In genomic region chr2:11539317-11540147, GRCh38 we compare ENCODE assay signal across 9 cellular contexts. TPM values are rescaled to one million over a fixed set of nuclear protein-coding genes. Genes with fewer than 3 reads are reported as not detected.
A peak's percentile ranks its signal among the peaks of the same experiment; 100 is the strongest.
DNase-seq lines count a peak whose midpoint lies in the region; ATAC-seq and TF ChIP-seq lines count a peak whose summit lies in the region.
"Had no signal": no experiment of that assay in that cellular context is flagged by ENCODE, and none has a peak within 500 bp of the region (broad histone marks: within the 10 kb centered on the region; RNA-seq: fewer than 3 reads in every experiment).

No MANE protein-coding gene starts in this region.

- TF ChIP-seq EP300 in esophagus muscularis mucosa (IDR thresholded peaks at IDR 0.05): no peak

- no peak overlapping the region; the same call in 2 of the 3 replicates for H3K4me3 Mint-ChIP-seq in GM23338
- no peak overlapping the region for H3K4me3 Mint-ChIP-seq in osteocyte (ENCODE audit: unreplicated experiment)
- H3K4me3 Mint-ChIP-seq: effector memory CD8-positive, alpha-beta T cell had no signal

- H3K36me3 Mint-ChIP-seq in GM23338 (ENCODE audit: low read depth) (no peaks in the 10 kb centered on the region; the same call in 2 of the 3 replicates), osteocyte (ENCODE audit: unreplicated experiment) (no peaks in the 10 kb centered on the region)

- H3K4me3 ChIP-seq in GM23338 (peak overlapping the region; percentile 42), esophagus muscularis mucosa (peak overlapping the region; percentile 5 to 35 (median 18))

- TF ChIP-seq POLR2A in esophagus muscularis mucosa (IDR thresholded peaks at IDR 0.05; ENCODE audit: low read depth): no peak
- TF ChIP-seq POLR2A in GM18505 (IDR thresholded peaks at IDR 0.05; ENCODE audit: borderline replicate concordance, extremely low read depth, insufficient read depth, insufficient read length): no peak

- H3K27me3 ChIP-seq in GM23338 (ENCODE audit: insufficient read depth): no peaks in the 10 kb centered on the region
- H3K27me3 ChIP-seq in esophagus muscularis mucosa: peaks cover 0 to 6% (median 0%) of the 10 kb centered on the region in 4 donors

- WGBS in esophagus muscularis mucosa: 58% methylated on average over 18 of the region's 18 CpGs

- no peaks in the 10 kb centered on the region for H3F3A ChIP-seq in GM23338 (replicated peaks; ENCODE audit: low read depth)

- no peaks in the 10 kb centered on the region for H3K9me3 ChIP-seq in esophagus muscularis mucosa

- H3K27ac ChIP-seq in GM23338 (ENCODE audit: low read depth) (peak overlapping the region; percentile 75), esophagus muscularis mucosa (replicated peaks in 1 of 4) (peak overlapping the region; percentile 57 to 68 (median 60))

- H4K20me1 ChIP-seq in GM23338 (replicated peaks; ENCODE audit: insufficient read depth): peaks cover 10% of the 10 kb centered on the region; the same call in 1 of the 2 replicates

- TF ChIP-seq CTCF in GM23338 (conservative IDR thresholded peaks at IDR 0.05; ENCODE audit: low read depth in 2 of 2) (no peak), esophagus muscularis mucosa (IDR thresholded peaks at IDR 0.05) (no peak), osteocyte (IDR thresholded peaks at IDR 0.05) (no peak)

- H3K36me3 ChIP-seq in GM23338 (ENCODE audit: insufficient read depth): no peaks in the 10 kb centered on the region
- no peaks in the 10 kb centered on the region for H3K36me3 ChIP-seq in esophagus muscularis mucosa

- no peak overlapping the region for H2AFZ ChIP-seq in GM23338

- peaks cover 34% of the 10 kb centered on the region for H3K79me2 ChIP-seq in GM23338 (replicated peaks; ENCODE audit: insufficient read depth)

- DNase-seq in GM23338 (ENCODE audit: low spot score): peak; percentile 33
- DNase-seq in NCI-H2196 (lab: John Stamatoyannopoulos, UW; ENCODE audit: unreplicated experiment): peak; percentile 87
- DNase-seq in esophagus muscularis mucosa (ENCODE audit: extremely low spot score): no peak
- DNase-seq in osteocyte (ENCODE audit: extremely low spot score, unreplicated experiment): peak; percentile 81
- no peak for DNase-seq in stimulated activated CD4-positive, alpha-beta T cell treated with anti-CD3 and anti-CD28 coated beads, Interleukin-2, amount 100 ng/mL, for 48 hours
- DNase-seq: effector memory CD8-positive, alpha-beta T cell had no signal

- peak overlapping the region; percentile 58; the same call in 1 of the 2 replicates for H3K27ac Mint-ChIP-seq in GM23338
- H3K27ac Mint-ChIP-seq in osteocyte (ENCODE audit: unreplicated experiment): no peak overlapping the region
- H3K27ac Mint-ChIP-seq: effector memory CD8-positive, alpha-beta T cell had no signal

- peak overlapping the region; percentile 73 for H3K4me2 ChIP-seq in GM23338

- peaks cover 52% of the 10 kb centered on the region for H3K4me1 ChIP-seq in GM23338 (ENCODE audit: insufficient read depth)
- H3K4me1 ChIP-seq in esophagus muscularis mucosa: peaks cover 19 to 37% (median 32%) of the 10 kb centered on the region in 4 donors

- H3K9me3 Mint-ChIP-seq in GM23338 (no peaks in the 10 kb centered on the region), osteocyte (ENCODE audit: unreplicated experiment) (no peaks in the 10 kb centered on the region)
- H3K9me3 Mint-ChIP-seq: effector memory CD8-positive, alpha-beta T cell had no signal

- H3K9me2 ChIP-seq in GM23338 (ENCODE audit: insufficient read depth): no peaks in the 10 kb centered on the region

- intact Hi-C loops in esophagus muscularis mucosa (cut with DNase I): no loop called here

- H3K4me1 Mint-ChIP-seq in GM23338: peaks cover 58% of the 10 kb centered on the region
- H3K4me1 Mint-ChIP-seq in osteocyte (ENCODE audit: unreplicated experiment): no peaks in the 10 kb centered on the region

- ATAC-seq in GM23338 (peak; percentile 59), GM19035 (IDR thresholded peaks at IDR 0.05; ENCODE audit: unreplicated experiment) (no peak), HG02970 (IDR thresholded peaks at IDR 0.05; ENCODE audit: low FRiP score, unreplicated experiment) (no peak), GM18505 (IDR thresholded peaks at IDR 0.05; ENCODE audit: unreplicated experiment) (no peak)
- ATAC-seq: effector memory CD8-positive, alpha-beta T cell had no signal

- H3K27me3 Mint-ChIP-seq in GM23338 (ENCODE audit: insufficient read depth, low read depth, poor library complexity) (peaks cover 22% of the 10 kb centered on the region), osteocyte (ENCODE audit: unreplicated experiment) (peaks cover 69% of the 10 kb centered on the region)

TF ChIP-seq in GM23338, 12 proteins besides CTCF, POLR2A, EP300 and RAD21 (continues in another document):
- TF ChIP-seq CREB1 (CRISPR knock-in tag; IDR thresholded peaks at IDR 0.05; ENCODE audit: low read depth): no peak
- TF ChIP-seq STAT1 (IDR thresholded peaks at IDR 0.05; ENCODE audit: unreplicated experiment): no peak
- no peak for TF ChIP-seq REST (IDR thresholded peaks at IDR 0.05; ENCODE audit: unreplicated experiment)

RNA-seq across cellular contexts. Expression of gene GREB1, which starts 5.7 kb away (rescaled TPM):
- total RNA-seq in GM23338 (2014; rRNA removed; shearing (Covaris generic)): 35.0 and 36.5 TPM in 2 replicates
- polyA plus RNA-seq in GM23338 (2016; fragmentation: Nextera tagmentation; extraction: Ambion mirVana): 12.0 and 12.2 TPM in 2 replicates
- 10 to 100 TPM in 1 of 4 donors, 1 to 10 TPM in 3; 3.7 to 11.0 (median 7.7) TPM for total RNA-seq in esophagus muscularis mucosa
- total RNA-seq in osteocyte: 0.54 and 0.55 TPM in 2 replicates

Comparison
In these comparisons a context has a peak if more than half of its experiments do, and no peak if none do; other contexts are left out.
1. DNase-seq: peak in GM23338 (single experiment), NCI-H2196 (single experiment) and osteocyte (single experiment); none in esophagus muscularis mucosa (single experiment) and stimulated activated CD4-positive, alpha-beta T cell treated with anti-CD3 and anti-CD28 coated beads, Interleukin-2, amount 100 ng/mL, for 48 hours (0 of 2).